Comparison of ENCODE assay signal across 10 cellular contexts in the genomic region with DNA sequence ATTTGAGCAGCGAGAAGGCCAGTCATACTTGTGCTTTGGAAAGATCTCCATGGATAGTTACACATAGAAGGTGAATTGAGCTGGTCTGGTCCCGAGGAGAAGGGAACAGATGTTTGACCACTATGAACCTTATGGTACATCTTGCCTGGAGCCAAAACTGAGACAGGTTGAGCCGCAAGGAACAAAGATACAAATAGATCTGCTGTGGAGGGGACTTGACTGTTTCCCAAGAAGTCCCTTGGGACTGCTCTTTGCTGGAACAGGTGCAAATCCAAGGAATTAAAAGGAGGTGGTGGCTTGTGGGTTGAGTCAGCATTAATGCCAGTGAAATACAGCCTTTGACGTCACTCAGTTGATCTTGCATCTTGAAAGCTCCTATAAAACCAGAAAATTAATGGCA.
A peak's percentile ranks its signal among the peaks of the same experiment; 100 is the strongest.
DNase-seq lines count a peak whose midpoint lies in the region; TF ChIP-seq lines count a peak whose summit lies in the region.
"Had no signal": no experiment of that assay in that cellular context is flagged by ENCODE, and none has a peak within 500 bp of the region (broad histone marks: within the 10 kb centered on the region; RNA-seq: fewer than 3 reads in every experiment).

No MANE protein-coding gene starts in this region.

- peak; percentile 98 for DNase-seq in DMS79 treated with DMSO at 0.1 percent for 48 hours (lab: John Stamatoyannopoulos, UW)
- DNase-seq in NCI-H2107 (lab: John Stamatoyannopoulos, UW): peak; percentile 28
- DNase-seq in NCI-H69 (lab: John Stamatoyannopoulos, UW): peak; percentile 76
- peak; percentile 12 for DNase-seq in myocyte (ENCODE audit: low read depth)
- no peak for DNase-seq in thyroid gland
- DNase-seq in WERI-Rb-1: no peak
- DNase-seq in kidney tubule cell (ENCODE audit: low spot score): no peak
- DNase-seq: NCI-H774, SIG-M5, T-helper 2 cell had no signal

- 62 to 70% methylated on average over 4 of the region's 4 CpGs for WGBS in thyroid gland, 2 donors

- H3K27ac ChIP-seq in thyroid gland (no peak overlapping the region), WERI-Rb-1 (no peak overlapping the region)

- TF ChIP-seq POLR2A in thyroid gland (IDR thresholded peaks at IDR 0.05): no peak

- no peaks in the 10 kb centered on the region for H3K36me3 ChIP-seq in thyroid gland
- H3K36me3 ChIP-seq in WERI-Rb-1: no peaks in the 10 kb centered on the region

- H3K27me3 ChIP-seq in thyroid gland: no peaks in the 10 kb centered on the region
- H3K27me3 ChIP-seq in WERI-Rb-1 (ENCODE audit: insufficient read depth, low read depth, severe bottlenecking): no peaks in the 10 kb centered on the region

- H3K4me3 ChIP-seq in thyroid gland (replicated peaks in 1 of 3) (no peak overlapping the region), WERI-Rb-1 (ENCODE audit: low read depth, low read length) (no peak overlapping the region)

- H3K9me3 ChIP-seq in thyroid gland (no peaks in the 10 kb centered on the region), WERI-Rb-1 (ENCODE audit: severe bottlenecking) (no peaks in the 10 kb centered on the region)

- intact Hi-C loops in thyroid gland (cut with DNase I): no loop called here

- H3K4me1 ChIP-seq in thyroid gland: peaks cover 0 to 9% of the 10 kb centered on the region in 2 donors

- TF ChIP-seq CTCF in thyroid gland (IDR thresholded peaks at IDR 0.05) (no peak), WERI-Rb-1 (IDR thresholded peaks at IDR 0.05; ENCODE audit: low read depth, low read length) (no peak)

Comparison
In these comparisons a context has a peak if more than half of its experiments do, and no peak if none do; other contexts are left out.
1. DNase-seq: peak in DMS79 treated with DMSO at 0.1 percent for 48 hours (single experiment), NCI-H2107 (single experiment), NCI-H69 (single experiment) and myocyte (single experiment); none in thyroid gland (0 of 2), WERI-Rb-1 (single experiment) and kidney tubule cell (single experiment).